Comparison of ENCODE assay signal across 23 cellular contexts in the genomic region with DNA sequence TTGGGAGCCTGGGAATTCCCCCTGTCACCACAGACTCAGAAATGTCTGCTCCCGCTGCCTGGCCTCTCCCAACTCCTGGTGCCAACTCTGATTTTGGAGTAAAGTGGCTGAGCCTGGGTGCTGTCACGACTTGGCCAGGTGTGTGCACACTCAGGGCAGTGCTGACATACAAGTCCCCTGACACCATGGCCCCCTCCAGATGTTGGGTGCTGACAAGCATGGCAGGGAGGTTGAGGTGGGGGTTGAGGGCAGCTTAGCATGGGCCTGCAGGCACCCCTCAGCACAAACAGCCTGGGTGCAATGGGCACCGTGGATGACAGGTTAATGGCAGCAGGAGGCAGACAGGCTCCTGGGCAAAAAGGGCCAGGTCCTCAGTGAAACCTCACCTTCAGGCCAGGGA.
"Had no signal": no experiment of that assay in that cellular context is flagged by ENCODE, and none has a peak within 500 bp of the region (broad histone marks: within the 10 kb centered on the region; RNA-seq: fewer than 3 reads in every experiment).

No MANE protein-coding gene starts in this region.

- H3K9me3 ChIP-seq: MG63, SJSA1 had no signal

- ATAC-seq: HepG2 had no signal

- H3K27ac ChIP-seq: SJSA1, SK-N-MC had no signal

- H3K36me3 ChIP-seq: MG63, SJSA1 had no signal

- DNase-seq: IMR-90, Karpas-422, KG1, MG63, NCI-H1092, NCI-H1105 treated with DMSO at 0.1 percent for 48 hours, NCI-H1417 treated with DMSO at 0.1 percent for 48 hours, NCI-H146, NCI-H1694 treated with DMSO at 0.1 percent for 48 hours, NCI-H1930, NCI-H2081 treated with DMSO at 0.1 percent for 48 hours, NCI-H2171, NCI-H226, NCI-H446, NCI-H510A, NCI-H524 treated with DMSO at 0.1 percent for 48 hours, NCI-H774, Right ventricle myocardium superior, RPMI8226, SIG-M5 had no signal

- H3K4me3 ChIP-seq: MG63, SJSA1, SK-N-MC had no signal

- H3K27me3 ChIP-seq: MG63 had no signal
